Comparison of ENCODE assay signal across 2 cellular contexts in genomic region chr15:101180620-101181307, GRCh38.
TF ChIP-seq lines count a peak whose summit lies in the region.

No MANE protein-coding gene starts in this region.

TF ChIP-seq in GM23338, 12 proteins besides CTCF, POLR2A, EP300 and RAD21 (continued from another document):
- TF ChIP-seq ZNF462 (CRISPR knock-in tag; IDR thresholded peaks at IDR 0.05) (no peak), NANOG (IDR thresholded peaks at IDR 0.05; ENCODE audit: borderline replicate concordance) (no peak), REST (IDR thresholded peaks at IDR 0.05; ENCODE audit: unreplicated experiment) (no peak), STAT1 (IDR thresholded peaks at IDR 0.05; ENCODE audit: unreplicated experiment) (no peak), CREB1 (CRISPR knock-in tag; IDR thresholded peaks at IDR 0.05; ENCODE audit: low read depth) (no peak), EZH2 (IDR thresholded peaks at IDR 0.05; ENCODE audit: low read depth, unreplicated experiment) (no peak), ZNF114 (CRISPR knock-in tag; IDR thresholded peaks at IDR 0.05) (no peak), JUNB (IDR thresholded peaks at IDR 0.05; ENCODE audit: unreplicated experiment) (no peak), ETS1 (IDR thresholded peaks at IDR 0.05) (no peak), POLR2AphosphoS5 (IDR thresholded peaks at IDR 0.05; ENCODE audit: low read depth) (no peak), ZNF331 (CRISPR knock-in tag; IDR thresholded peaks at IDR 0.05; ENCODE audit: low read depth) (no peak)

TF ChIP-seq in HepG2, 621 proteins besides CTCF, POLR2A, EP300 and RAD21:
- TF ChIP-seq AKNA (CRISPR knock-in tag; IDR thresholded peaks at IDR 0.05; ENCODE audit: borderline replicate concordance), result no peak
